8 cellular contexts compared by ENCODE assay signal in the genomic region with DNA sequence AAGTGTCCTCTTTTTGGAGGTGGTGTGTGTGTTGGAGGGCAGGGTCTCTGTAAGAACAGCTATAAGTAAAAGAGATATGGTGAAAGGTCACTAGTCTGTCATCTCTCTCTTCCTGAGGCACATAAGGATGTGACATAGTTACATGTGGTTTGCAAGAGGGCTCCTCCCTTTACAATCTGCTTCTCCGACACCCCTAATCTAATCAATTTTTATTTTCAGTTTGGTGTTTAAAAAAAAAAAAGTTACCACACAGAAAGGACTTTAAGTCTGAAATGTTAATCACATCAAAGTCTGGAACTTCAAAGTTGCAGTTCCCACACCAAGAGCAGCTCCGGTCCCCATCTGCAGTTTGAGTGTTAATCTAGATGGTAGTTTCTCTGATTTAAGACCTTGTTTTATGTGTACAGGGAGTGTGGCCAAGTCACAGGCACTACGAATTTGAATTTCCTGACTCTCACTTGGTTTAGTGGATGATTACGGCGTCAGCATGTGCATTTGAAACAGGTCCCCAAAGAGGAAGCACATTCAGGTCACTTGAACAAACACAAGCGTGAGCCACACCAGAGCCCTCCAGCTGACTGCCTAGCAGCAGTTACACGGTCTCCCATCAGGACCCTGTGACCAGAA. TPM values are rescaled to one million over a fixed set of nuclear protein-coding genes. Genes with fewer than 3 reads are reported as not detected.
DNase-seq lines count a peak whose midpoint lies in the region; ATAC-seq and TF ChIP-seq lines count a peak whose summit lies in the region.

No MANE protein-coding gene starts in this region.

- H3K36me3 ChIP-seq in upper lobe of right lung (no peaks in the 10 kb centered on the region), HAP-1 (replicated peaks) (no peaks in the 10 kb centered on the region)

- H3K9me3 Mint-ChIP-seq in IgD-negative memory B cell, result no peaks in the 10 kb centered on the region
- no peaks in the 10 kb centered on the region for H3K9me3 Mint-ChIP-seq in activated T-helper 2 cell treated with anti-CD3 and anti-CD28 coated beads, Interferon-gamma antibody, Interleukin-2, Interleukin-4, amounts not matched to agents 10 μg/mL and 5 μg/mL and 100 μg/mL, durations not matched to agents 14 hours and 24 hours and 36 hours
- no peaks in the 10 kb centered on the region for H3K9me3 Mint-ChIP-seq in memory B cell

- no peak overlapping the region for H3K4me3 ChIP-seq in upper lobe of right lung
- H3K4me3 ChIP-seq in HAP-1, result no peak overlapping the region

- H3K27me3 ChIP-seq in upper lobe of right lung (no peaks in the 10 kb centered on the region), HAP-1 (ENCODE audit: low read depth) (no peaks in the 10 kb centered on the region)

- peak overlapping the region; percentile 21 to 91 (median 80) for H3K4me3 Mint-ChIP-seq in IgD-negative memory B cell
- H3K4me3 Mint-ChIP-seq in activated T-helper 2 cell treated with anti-CD3 and anti-CD28 coated beads, Interferon-gamma antibody, Interleukin-2, Interleukin-4, amounts not matched to agents 10 μg/mL and 5 μg/mL and 100 μg/mL, durations not matched to agents 14 hours and 24 hours and 36 hours (ENCODE audit: low read depth), result peak overlapping the region; percentile 80
- peak overlapping the region; percentile 74 for H3K4me3 Mint-ChIP-seq in memory B cell

- in situ Hi-C loops in HAP-1 (cut with MboI; ENCODE audit: low sequenced_read_pairs), result no loop called here

- H3K9me3 ChIP-seq in upper lobe of right lung (no peaks in the 10 kb centered on the region), HAP-1 (no peaks in the 10 kb centered on the region; the same call in 1 of the 2 replicates)

- intact Hi-C loops in activated T-helper 2 cell treated with anti-CD3 and anti-CD28 coated beads, Interferon-gamma antibody, Interleukin-2, Interleukin-4, amounts not matched to agents 10 μg/mL and 5 μg/mL and 100 μg/mL, durations not matched to agents 14 hours and 24 hours and 36 hours (cut with micrococcal nuclease), result loop anchor here (1.0 to 5.0 kb wide), 7 partner anchors 13 to 511 kb away; no protein-coding TSS in a partner anchor
- intact Hi-C loops in upper lobe of right lung (cut with DNase I), result no loop called here
- intact Hi-C loops in posterior vena cava (cut with DNase I), result no loop called here

- H3K36me3 Mint-ChIP-seq in IgD-negative memory B cell (peaks cover 2% of the 10 kb centered on the region), memory B cell (peaks cover 9% of the 10 kb centered on the region)
- H3K36me3 Mint-ChIP-seq in activated T-helper 2 cell treated with anti-CD3 and anti-CD28 coated beads, Interferon-gamma antibody, Interleukin-2, Interleukin-4, amounts not matched to agents 10 μg/mL and 5 μg/mL and 100 μg/mL, durations not matched to agents 14 hours and 24 hours and 36 hours (ENCODE audit: low read depth), result peaks cover 47% of the 10 kb centered on the region

- H3K27me3 Mint-ChIP-seq in IgD-negative memory B cell (no peaks in the 10 kb centered on the region), memory B cell (no peaks in the 10 kb centered on the region)
- H3K27me3 Mint-ChIP-seq in activated T-helper 2 cell treated with anti-CD3 and anti-CD28 coated beads, Interferon-gamma antibody, Interleukin-2, Interleukin-4, amounts not matched to agents 10 μg/mL and 5 μg/mL and 100 μg/mL, durations not matched to agents 14 hours and 24 hours and 36 hours (ENCODE audit: low read depth), result no peaks in the 10 kb centered on the region

- H3K4me1 ChIP-seq in upper lobe of right lung (peaks cover 37% of the 10 kb centered on the region), HAP-1 (no peaks in the 10 kb centered on the region)

- peak overlapping the region; percentile 0 for H3K27ac ChIP-seq in upper lobe of right lung

- ATAC-seq in GM21447 (IDR thresholded peaks at IDR 0.05; ENCODE audit: unreplicated experiment), result peak; percentile 93
- peak; percentile 91 for ATAC-seq in memory B cell (ENCODE audit: low read depth)
- peak; percentile 74 for ATAC-seq in upper lobe of right lung

- H3K4me1 Mint-ChIP-seq in IgD-negative memory B cell (peaks cover 39 to 77% (median 48%) of the 10 kb centered on the region in 3 donors), memory B cell (peaks cover 47% of the 10 kb centered on the region)
- H3K4me1 Mint-ChIP-seq in activated T-helper 2 cell treated with anti-CD3 and anti-CD28 coated beads, Interferon-gamma antibody, Interleukin-2, Interleukin-4, amounts not matched to agents 10 μg/mL and 5 μg/mL and 100 μg/mL, durations not matched to agents 14 hours and 24 hours and 36 hours (ENCODE audit: low read depth), result peaks cover 64% of the 10 kb centered on the region

- H3K27ac Mint-ChIP-seq in IgD-negative memory B cell (peak overlapping the region; percentile 52 to 91 (median 89)), memory B cell (peak overlapping the region; percentile 93)
- H3K27ac Mint-ChIP-seq in activated T-helper 2 cell treated with anti-CD3 and anti-CD28 coated beads, Interferon-gamma antibody, Interleukin-2, Interleukin-4, amounts not matched to agents 10 μg/mL and 5 μg/mL and 100 μg/mL, durations not matched to agents 14 hours and 24 hours and 36 hours, result peak overlapping the region; percentile 95

- TF ChIP-seq CTCF in upper lobe of right lung (IDR thresholded peaks at IDR 0.05), result no peak

- DNase-seq in GDM1 (lab: John Stamatoyannopoulos, UW), result peak; percentile 69
- peak; percentile 55 for DNase-seq in activated T-helper 2 cell treated with anti-CD3 and anti-CD28 coated beads, Interferon-gamma antibody, Interleukin-2, Interleukin-4, amounts not matched to agents 10 μg/mL and 5 μg/mL and 100 μg/mL, durations not matched to agents 14 hours and 24 hours and 36 hours (ENCODE audit: low spot score)
- peak; percentile 30 to 52 for DNase-seq in memory B cell (ENCODE audit: low spot score in 2 of 2)
- no peak for DNase-seq in upper lobe of right lung
- no peak for DNase-seq in HAP-1 (ENCODE audit: low spot score in 2 of 2)
- no peak for DNase-seq in posterior vena cava (ENCODE audit: low spot score)

RNA-seq across cellular contexts. Expression of gene FOXO1, which starts 53.1 kb away (rescaled TPM):
- 16.5 TPM for polyA plus RNA-seq in IgD-negative memory B cell
- total RNA-seq in activated T-helper 2 cell treated with anti-CD3 and anti-CD28 coated beads, Interferon-gamma antibody, Interleukin-2, Interleukin-4, amounts not matched to agents 10 μg/mL and 5 μg/mL and 100 μg/mL, durations not matched to agents 14 hours and 24 hours and 36 hours, result 38.2 and 38.3 TPM in 2 replicates
- total RNA-seq in upper lobe of right lung (29.4 TPM), posterior vena cava (10 to 100 TPM; 34.4 to 42.5 TPM)

Comparison
In these comparisons a context has a peak if more than half of its experiments do, and no peak if none do; other contexts are left out.
1. DNase-seq: peak in GDM1 (single experiment), activated T-helper 2 cell treated with anti-CD3 and anti-CD28 coated beads, Interferon-gamma antibody, Interleukin-2, Interleukin-4, amounts not matched to agents 10 μg/mL and 5 μg/mL and 100 μg/mL, durations not matched to agents 14 hours and 24 hours and 36 hours (single experiment) and memory B cell (2 of 2); none in upper lobe of right lung (single experiment), HAP-1 (0 of 2) and posterior vena cava (single experiment).
2. Peak in every context shown above with its lines, with median percentiles within 50 percentile points of each other: ATAC-seq, H3K27ac Mint-ChIP-seq and H3K4me3 Mint-ChIP-seq.